ENCODE assay signal across 8 cellular contexts in the genomic region with DNA sequence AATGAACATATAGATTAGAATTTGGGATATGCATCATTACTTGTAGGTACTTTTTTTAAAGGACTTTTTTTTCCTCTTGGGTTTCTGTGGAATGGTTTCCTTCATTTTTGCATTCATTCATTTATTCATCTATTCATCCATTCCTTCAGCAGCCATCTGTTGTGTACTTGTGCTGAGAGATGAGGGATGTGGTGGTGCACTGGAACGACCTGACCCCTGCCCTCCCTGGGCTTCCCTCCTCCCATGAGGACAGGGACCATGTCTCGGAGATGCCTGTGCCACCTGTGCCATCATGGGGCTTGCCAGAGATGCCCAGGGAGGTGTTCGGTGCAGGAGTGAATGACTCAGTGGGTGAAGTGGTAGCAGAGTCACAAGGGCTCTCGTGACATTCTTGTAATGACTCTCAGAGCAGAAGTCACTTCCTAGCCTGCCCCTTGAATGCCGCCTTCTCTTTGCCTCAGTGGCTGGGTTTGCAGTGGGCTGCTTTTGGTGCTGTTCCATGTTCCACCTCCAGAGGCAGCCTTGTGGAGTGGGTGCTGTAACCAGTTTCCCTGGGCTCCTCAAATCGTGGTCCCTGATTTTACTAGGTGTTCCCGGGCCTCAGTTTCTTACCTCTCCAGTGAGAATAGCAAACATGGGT. TPM values are rescaled to one million over a fixed set of nuclear protein-coding genes. Genes with fewer than 3 reads are reported as not detected.
DNase-seq lines count a peak whose midpoint lies in the region; ATAC-seq and TF ChIP-seq lines count a peak whose summit lies in the region.

No MANE protein-coding gene starts in this region.

- H3K9me3 Mint-ChIP-seq in CD4-positive, CD25-positive, alpha-beta regulatory T cell, result no peaks in the 10 kb centered on the region
- H3K9me3 Mint-ChIP-seq in T-helper 1 cell treated with Interleukin-12 subunit alpha and Interleukin-12 subunit beta and Interleukin-4 antibody, amounts not matched to agents 30 μg/mL and 1 μg/mL, for 36 hours, result no peaks in the 10 kb centered on the region
- no peaks in the 10 kb centered on the region for H3K9me3 Mint-ChIP-seq in chondrocyte (ENCODE audit: low read depth)

- peaks cover 11% of the 10 kb centered on the region for H3K36me3 ChIP-seq in CD4-positive, CD25-positive, alpha-beta regulatory T cell (ENCODE audit: control insufficient read depth, insufficient read depth, low read length)
- 0 out of 2 replicates have a peak, but pooled peaks cover 9% of the 10 kb centered on the region for H3K36me3 ChIP-seq in GM23248 (ENCODE audit: low read depth)

- H3K4me1 ChIP-seq in CD4-positive, CD25-positive, alpha-beta regulatory T cell (ENCODE audit: control insufficient read depth, insufficient read depth, low read length, poor library complexity, severe bottlenecking), result peaks cover 24% of the 10 kb centered on the region
- H3K4me1 ChIP-seq in GM23248 (ENCODE audit: insufficient read depth), result peaks cover 19% of the 10 kb centered on the region

- TF ChIP-seq CTCF in chondrocyte (IDR thresholded peaks at IDR 0.05), result peak; percentile 62

- in situ Hi-C loops in GM23248 (cut with MboI), result no loop called here

- H3K4me1 Mint-ChIP-seq in CD4-positive, CD25-positive, alpha-beta regulatory T cell, result peaks cover 27 to 62% (median 42%) of the 10 kb centered on the region in 4 donors
- peaks cover 77% of the 10 kb centered on the region for H3K4me1 Mint-ChIP-seq in T-helper 1 cell treated with Interleukin-12 subunit alpha and Interleukin-12 subunit beta and Interleukin-4 antibody, amounts not matched to agents 30 μg/mL and 1 μg/mL, for 36 hours (ENCODE audit: low read depth)
- H3K4me1 Mint-ChIP-seq in chondrocyte (ENCODE audit: low read depth), result peaks cover 25% of the 10 kb centered on the region

- H2AFZ ChIP-seq in GM23248, result no peak overlapping the region

- H3F3A ChIP-seq in GM23248 (ENCODE audit: insufficient read depth), result peaks cover 15% of the 10 kb centered on the region

- peaks cover 35% of the 10 kb centered on the region for H3K36me3 Mint-ChIP-seq in CD4-positive, CD25-positive, alpha-beta regulatory T cell
- peaks cover 39% of the 10 kb centered on the region for H3K36me3 Mint-ChIP-seq in T-helper 1 cell treated with Interleukin-12 subunit alpha and Interleukin-12 subunit beta and Interleukin-4 antibody, amounts not matched to agents 30 μg/mL and 1 μg/mL, for 36 hours (ENCODE audit: low read depth)
- H3K36me3 Mint-ChIP-seq in chondrocyte (ENCODE audit: low read depth), result peaks cover 24% of the 10 kb centered on the region

- H3K9me2 ChIP-seq in GM23248 (ENCODE audit: insufficient read depth), result no peaks in the 10 kb centered on the region

- peak overlapping the region; percentile 58 to 80 (median 70) for H3K4me3 Mint-ChIP-seq in CD4-positive, CD25-positive, alpha-beta regulatory T cell
- H3K4me3 Mint-ChIP-seq in T-helper 1 cell treated with Interleukin-12 subunit alpha and Interleukin-12 subunit beta and Interleukin-4 antibody, amounts not matched to agents 30 μg/mL and 1 μg/mL, for 36 hours, result peak overlapping the region; percentile 63
- H3K4me3 Mint-ChIP-seq in chondrocyte (ENCODE audit: unreplicated experiment), result no peak overlapping the region

- no peaks in the 10 kb centered on the region for H3K9me3 ChIP-seq in CD4-positive, CD25-positive, alpha-beta regulatory T cell (ENCODE audit: control insufficient read depth in 2 of 2, low read length in 2 of 2)
- no peaks in the 10 kb centered on the region for H3K9me3 ChIP-seq in GM23248 (ENCODE audit: low read depth)

- peak in 2 of 3 donors; percentile 23 to 84 for DNase-seq in CD4-positive, CD25-positive, alpha-beta regulatory T cell
- DNase-seq in GM23248 (peak; percentile 27), chondrocyte (ENCODE audit: low spot score) (no peak), HK-2 (ENCODE audit: unreplicated experiment) (no peak), UCSD-AML1 (lab: John Stamatoyannopoulos, UW; ENCODE audit: unreplicated experiment) (no peak), Ammon's horn (ENCODE audit: low spot score) (no peak)
- peak; percentile 73 to 76 for DNase-seq in stimulated activated CD4-positive, alpha-beta T cell treated with anti-CD3 and anti-CD28 coated beads, Interleukin-4, amount 100 ng/mL, for 48 hours (ENCODE audit: low read depth in 2 of 2)

- peak overlapping the region; percentile 17 to 62 (median 59) for H3K27ac Mint-ChIP-seq in CD4-positive, CD25-positive, alpha-beta regulatory T cell
- peak overlapping the region; percentile 84 for H3K27ac Mint-ChIP-seq in T-helper 1 cell treated with Interleukin-12 subunit alpha and Interleukin-12 subunit beta and Interleukin-4 antibody, amounts not matched to agents 30 μg/mL and 1 μg/mL, for 36 hours
- H3K27ac Mint-ChIP-seq in chondrocyte (ENCODE audit: unreplicated experiment), result no peak overlapping the region

- H3K4me3 ChIP-seq in CD4-positive, CD25-positive, alpha-beta regulatory T cell (ENCODE audit: low read depth, low read length), result peak overlapping the region; percentile 68
- no peak overlapping the region for H3K4me3 ChIP-seq in GM23248

- H3K27me3 ChIP-seq in CD4-positive, CD25-positive, alpha-beta regulatory T cell (ENCODE audit: control insufficient read depth, insufficient read depth, low read length), result no peaks in the 10 kb centered on the region
- H3K27me3 ChIP-seq in GM23248 (replicated peaks; ENCODE audit: insufficient read depth), result no peaks in the 10 kb centered on the region

- no peaks in the 10 kb centered on the region for H3K79me2 ChIP-seq in GM23248 (ENCODE audit: insufficient read depth)

- H3K27me3 Mint-ChIP-seq in CD4-positive, CD25-positive, alpha-beta regulatory T cell, result no peaks in the 10 kb centered on the region
- H3K27me3 Mint-ChIP-seq in T-helper 1 cell treated with Interleukin-12 subunit alpha and Interleukin-12 subunit beta and Interleukin-4 antibody, amounts not matched to agents 30 μg/mL and 1 μg/mL, for 36 hours (ENCODE audit: low read depth), result no peaks in the 10 kb centered on the region
- no peaks in the 10 kb centered on the region for H3K27me3 Mint-ChIP-seq in chondrocyte (ENCODE audit: low read depth)

- H4K20me1 ChIP-seq in GM23248 (ENCODE audit: insufficient read depth), result no peaks in the 10 kb centered on the region

- no peak overlapping the region for H3K4me2 ChIP-seq in GM23248 (ENCODE audit: unreplicated experiment)

- peak overlapping the region; percentile 48 for H3K27ac ChIP-seq in CD4-positive, CD25-positive, alpha-beta regulatory T cell (ENCODE audit: insufficient read depth, low read length, poor library complexity, severe bottlenecking)
- H3K27ac ChIP-seq in GM23248, result no peak overlapping the region

- H3K9ac ChIP-seq in GM23248, result no peak overlapping the region

- WGBS in GM23248 (ENCODE audit: low coverage in 1 of 2, low lambda C conversion rate in 2 of 2, missing lambda C conversion rate in 2 of 2), 2 experiments, result 66 to 67% methylated on average over 7 of the region's 7 CpGs

- ATAC-seq in CD4-positive, CD25-positive, alpha-beta regulatory T cell (ENCODE audit: low read depth in 2 of 2), result peak; percentile 83 to 91

RNA-seq across cellular contexts. Expression of a gene that starts 43.9 kb away (rescaled TPM):
- total RNA-seq in CD4-positive, CD25-positive, alpha-beta regulatory T cell, result 38.9 TPM
- polyA plus RNA-seq in CD4-positive, CD25-positive, alpha-beta regulatory T cell, result 10 to 100 TPM; 11.8 to 16.0 (median 12.1) TPM
- 12.9 and 21.4 TPM in 2 replicates for total RNA-seq in GM23248 (2014; rRNA removed; shearing (Covaris generic))
- polyA plus RNA-seq in GM23248 (2016; fragmentation: Nextera tagmentation; extraction: Ambion mirVana), result 12.7 and 13.2 TPM in 2 replicates
- total RNA-seq in chondrocyte, result 17.9 to 23.1 TPM (median 19.4 TPM) in 3 replicates

RNA-seq across cellular contexts. Expression of a gene that starts 46.0 kb away (rescaled TPM):
- 15.7 TPM for total RNA-seq in CD4-positive, CD25-positive, alpha-beta regulatory T cell
- polyA plus RNA-seq in CD4-positive, CD25-positive, alpha-beta regulatory T cell, result 10 to 100 TPM; 49.4 to 53.5 (median 51.8) TPM
- 101 and 105 TPM in 2 replicates for total RNA-seq in GM23248 (2014; rRNA removed; shearing (Covaris generic))
- polyA plus RNA-seq in GM23248 (2016; fragmentation: Nextera tagmentation; extraction: Ambion mirVana), result 41.8 and 42.1 TPM in 2 replicates
- 37.2 to 41.1 TPM (median 40.6 TPM) in 3 replicates for total RNA-seq in chondrocyte

Comparison
In these comparisons a context has a peak if more than half of its experiments do, and no peak if none do; other contexts are left out.
1. DNase-seq: peak in CD4-positive, CD25-positive, alpha-beta regulatory T cell (2 of 3), GM23248 (single experiment) and stimulated activated CD4-positive, alpha-beta T cell treated with anti-CD3 and anti-CD28 coated beads, Interleukin-4, amount 100 ng/mL, for 48 hours (2 of 2); none in chondrocyte (single experiment), HK-2 (single experiment), UCSD-AML1 (single experiment) and Ammon's horn (single experiment).